Comparison of ENCODE assay signal across 9 cellular contexts in genomic region chr18:51621103-51621969, GRCh38.
A peak's percentile ranks its signal among the peaks of the same experiment; 100 is the strongest.
DNase-seq lines count a peak whose midpoint lies in the region; ATAC-seq, FAIRE-seq and TF ChIP-seq lines count a peak whose summit lies in the region.
"Had no signal": no experiment of that assay in that cellular context is flagged by ENCODE, and none has a peak within 500 bp of the region (broad histone marks: within the 10 kb centered on the region; RNA-seq: fewer than 3 reads in every experiment).

No MANE protein-coding gene starts in this region.

- TF ChIP-seq CTCF in cardiac fibroblast (IDR thresholded peaks at IDR 0.05; ENCODE audit: low read depth, low read length), result peak; percentile 69
- TF ChIP-seq CTCF in type B pancreatic cell (conservative IDR thresholded peaks at IDR 0.05), result peak; percentile 95

- no peaks in the 10 kb centered on the region for H3K36me3 ChIP-seq in NT2/D1 (ENCODE audit: insufficient read depth, insufficient read length, low read length)

- TF ChIP-seq POLR2A in GM12892 (IDR thresholded peaks at IDR 0.05; ENCODE audit: low read depth, low read length), result no peak

- H3K4me3 Mint-ChIP-seq in type B pancreatic cell, result peak overlapping the region; percentile 58
- H3K4me3 Mint-ChIP-seq: naive thymus-derived CD4-positive, alpha-beta T cell had no signal

- H3K27me3 Mint-ChIP-seq in type B pancreatic cell, result peaks cover 36% of the 10 kb centered on the region

- peak; percentile 80 for FAIRE-seq in GM12892 (lab: Jason Lieb, UNC)

- no peaks in the 10 kb centered on the region for H3K9me3 Mint-ChIP-seq in type B pancreatic cell

- peaks cover 19% of the 10 kb centered on the region for H3K4me1 Mint-ChIP-seq in type B pancreatic cell (ENCODE audit: unreplicated experiment)
- H3K4me1 Mint-ChIP-seq: naive thymus-derived CD4-positive, alpha-beta T cell had no signal

- peak; percentile 89 for DNase-seq in Ammon's horn (ENCODE audit: low spot score)
- peak; percentile 8 for DNase-seq in GM12892 (ENCODE audit: insufficient read length)
- peak; percentile 48 for DNase-seq in HT1080 (ENCODE audit: low read depth)
- DNase-seq in NT2/D1 (ENCODE audit: low read depth, low spot score), result peak; percentile 60
- DNase-seq in cardiac fibroblast (ENCODE audit: low read depth in 2 of 2), result peak; percentile 57 to 83
- peak; percentile 86 for DNase-seq in left kidney (ENCODE audit: low read depth, low spot score)
- peak; percentile 79 for DNase-seq in type B pancreatic cell (ENCODE audit: extremely low spot score, unreplicated experiment)

- H3K9ac ChIP-seq in NT2/D1 (ENCODE audit: insufficient read length, low read depth), result no peak overlapping the region

- no peaks in the 10 kb centered on the region for H3K27me3 ChIP-seq in NT2/D1 (ENCODE audit: insufficient read depth, insufficient read length)

- no peak for ATAC-seq in GM18873 (IDR thresholded peaks at IDR 0.05; ENCODE audit: low FRiP score, unreplicated experiment)
- ATAC-seq: naive thymus-derived CD4-positive, alpha-beta T cell had no signal

- H3K4me1 ChIP-seq in NT2/D1 (ENCODE audit: insufficient read depth, insufficient read length), result peaks cover 3% of the 10 kb centered on the region

- no peaks in the 10 kb centered on the region for H3K9me3 ChIP-seq in NT2/D1 (ENCODE audit: insufficient read depth, low read length)

- no peaks in the 10 kb centered on the region for H3K36me3 Mint-ChIP-seq in type B pancreatic cell

- H3K4me3 ChIP-seq in NT2/D1 (ENCODE audit: insufficient read length, low read depth) (no peak overlapping the region), cardiac fibroblast (replicated peaks in 1 of 2; ENCODE audit: low read depth in 2 of 2, low read length in 2 of 2) (no peak overlapping the region)

- no peak overlapping the region for H3K27ac Mint-ChIP-seq in type B pancreatic cell
- H3K27ac Mint-ChIP-seq: naive thymus-derived CD4-positive, alpha-beta T cell had no signal

Comparison
In these comparisons a context has a peak if more than half of its experiments do, and no peak if none do; other contexts are left out.
1. DNase-seq: peak in every context shown above with its lines; median percentile 89 in Ammon's horn; 86 in left kidney; 79 in type B pancreatic cell; 70 in cardiac fibroblast; 60 in NT2/D1; 48 in HT1080; 8 in GM12892.